ENCODE assay signal across 8 cellular contexts in the genomic region with DNA sequence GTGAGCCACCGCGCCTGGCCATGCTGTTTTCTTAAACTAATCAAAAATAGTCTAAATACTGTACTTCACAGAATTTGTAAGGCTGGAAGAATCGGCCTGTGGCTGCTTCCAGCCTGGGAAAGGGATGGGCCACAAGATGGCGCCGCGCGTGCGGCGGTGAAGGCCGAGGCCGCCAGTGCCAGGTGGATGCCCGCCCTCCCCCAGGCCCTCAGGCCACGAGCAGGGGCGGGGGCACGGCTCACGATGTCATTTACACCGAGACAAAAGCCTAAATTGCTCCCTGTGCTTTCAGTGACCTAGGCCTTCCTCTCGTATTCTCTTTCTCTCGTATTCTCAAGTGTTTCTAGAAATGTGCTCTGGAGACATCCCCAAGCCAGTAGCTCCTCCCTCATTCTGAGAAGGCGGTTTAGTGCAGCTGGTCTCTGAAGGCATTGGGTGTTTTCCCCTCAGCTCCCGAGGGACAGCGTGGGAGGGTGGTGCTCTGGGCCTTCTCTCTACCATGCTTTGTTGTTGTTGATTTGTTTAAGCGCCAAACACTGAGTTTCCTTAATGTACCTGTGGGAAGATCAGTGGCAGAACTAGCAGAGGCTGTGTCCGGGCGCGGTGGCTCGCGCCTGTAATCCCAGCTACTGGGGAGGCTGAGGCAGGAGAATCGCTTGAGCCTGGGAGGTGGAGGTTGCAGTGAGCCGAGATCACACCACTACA.
DNase-seq lines count a peak whose midpoint lies in the region; ATAC-seq and TF ChIP-seq lines count a peak whose summit lies in the region.

No MANE protein-coding gene starts in this region.

- TF ChIP-seq POLR2A in NB4 (IDR thresholded peaks at IDR 0.05; ENCODE audit: extremely low read depth, insufficient read length), result no peak
- TF ChIP-seq POLR2A in adrenal gland (IDR thresholded peaks at IDR 0.05), result no peak
- no peak for TF ChIP-seq POLR2A in vagina (IDR thresholded peaks at IDR 0.05)

- peak; percentile 77 for TF ChIP-seq CTCF in GM12865 (IDR thresholded peaks at IDR 0.05; ENCODE audit: insufficient read depth, low read depth, low read length, missing control alignments)
- peak; percentile 41 for TF ChIP-seq CTCF in NB4 (IDR thresholded peaks at IDR 0.05; ENCODE audit: low read depth, low read length)
- peak; percentile 52 to 84 (median 72) for TF ChIP-seq CTCF in adrenal gland (IDR thresholded peaks at IDR 0.05)
- peak; percentile 33 to 95 (median 88) for TF ChIP-seq CTCF in vagina (IDR thresholded peaks at IDR 0.05)

- peaks cover 0 to 15% of the 10 kb centered on the region in 2 donors for H3K4me1 ChIP-seq in adrenal gland (replicated peaks in 1 of 2)
- H3K4me1 ChIP-seq in vagina, result no peaks in the 10 kb centered on the region

- peak overlapping the region in 1 of 5 donors; percentile 9 for H3K27ac ChIP-seq in adrenal gland
- peak overlapping the region; percentile 21 for H3K27ac ChIP-seq in vagina

- H3K9me3 ChIP-seq in adrenal gland (replicated peaks in 1 of 3), result no peaks in the 10 kb centered on the region
- no peaks in the 10 kb centered on the region for H3K9me3 ChIP-seq in vagina

- H3K36me3 ChIP-seq in adrenal gland (replicated peaks in 1 of 2), result no peaks in the 10 kb centered on the region
- no peaks in the 10 kb centered on the region for H3K36me3 ChIP-seq in vagina

- peak overlapping the region; percentile 30 for H3K4me3 ChIP-seq in GM12865 (ENCODE audit: low read depth, low read length)
- no peak overlapping the region for H3K4me3 ChIP-seq in NB4 (ENCODE audit: low read depth, low read length)
- H3K4me3 ChIP-seq in adrenal gland, result peak overlapping the region in 1 of 4 donors; percentile 62
- H3K4me3 ChIP-seq in vagina, result peak overlapping the region; percentile 30 to 50

- 23 to 50% (median 36%) methylated on average over 14 to 30 of the region's 30 CpGs for WGBS in adrenal gland, 4 donors

- ATAC-seq in HG02588 (IDR thresholded peaks at IDR 0.05; ENCODE audit: unreplicated experiment), result peak; percentile 83
- peak; percentile 87 for ATAC-seq in left ventricle myocardium superior

- intact Hi-C loops in adrenal gland (cut with DNase I), result loop anchor here (5.0 to 10.0 kb wide), 3 partner anchors 393 to 450 kb away; no protein-coding TSS in a partner anchor
- intact Hi-C loops in left ventricle myocardium superior (cut with micrococcal nuclease), result no loop called here
- intact Hi-C loops in vagina (cut with DNase I), result loop anchor here (5.0 to 10.0 kb wide), 2 partner anchors 393 to 450 kb away; no protein-coding TSS in a partner anchor

- peak; percentile 97 for DNase-seq in GM12865 (ENCODE audit: low read depth)
- peak; percentile 88 for DNase-seq in NB4 (ENCODE audit: low read depth)
- DNase-seq in T follicular helper cell (ENCODE audit: low read depth), result peak; percentile 56
- DNase-seq in adrenal gland, result peak; percentile 57 to 85 (median 74)
- DNase-seq in left ventricle myocardium superior, result peak; percentile 89
- DNase-seq in putamen (ENCODE audit: low spot score), result peak; percentile 64
- DNase-seq in vagina (ENCODE audit: extremely low spot score in 2 of 2), result no peak

- H3K27me3 ChIP-seq in adrenal gland, result no peaks in the 10 kb centered on the region
- H3K27me3 ChIP-seq in vagina, result no peaks in the 10 kb centered on the region

Comparison
In these comparisons a context has a peak if more than half of its experiments do, and no peak if none do; other contexts are left out.
1. DNase-seq: peak in GM12865 (single experiment), NB4 (single experiment), T follicular helper cell (single experiment), adrenal gland (7 of 7), left ventricle myocardium superior (single experiment) and putamen (single experiment); none in vagina (0 of 2).
2. Peak in every context shown above with its lines, with median percentiles within 50 percentile points of each other: CTCF ChIP-seq.